Comparison of ENCODE assay signal across 9 cellular contexts in the genomic region with DNA sequence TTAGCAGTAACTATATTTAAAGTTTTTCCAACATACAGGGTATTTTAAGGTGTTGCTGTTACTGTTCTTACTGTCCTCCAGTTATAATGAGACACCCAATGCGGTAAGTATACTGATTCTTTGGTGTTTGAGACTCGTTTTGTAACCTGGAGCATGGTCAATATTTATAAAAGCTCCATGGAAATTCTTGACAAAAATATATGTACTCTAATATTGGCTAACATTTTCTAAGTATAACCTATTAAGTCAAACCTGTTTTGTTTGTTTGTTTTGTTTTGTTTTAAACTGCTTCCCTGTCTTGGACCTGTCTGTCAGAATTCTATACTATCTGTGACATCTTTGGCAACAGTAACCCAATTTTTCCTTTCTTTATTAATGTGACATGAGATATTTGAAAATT.
"Had no signal": no experiment of that assay in that cellular context is flagged by ENCODE, and none has a peak within 500 bp of the region (broad histone marks: within the 10 kb centered on the region; RNA-seq: fewer than 3 reads in every experiment).

No MANE protein-coding gene starts in this region.

- DNase-seq: GM23248, GOT3, H7, H9, HCEC 1CT, HFFc6 had no signal

- H3K4me3 ChIP-seq: GM23248, GM23338, HAP-1 had no signal

- ATAC-seq: GM23338, HCT116 had no signal

- H3K27ac ChIP-seq: GM23248 had no signal

- H3K27ac Mint-ChIP-seq: GM23338, H9, HFFc6 had no signal

- H3K4me3 Mint-ChIP-seq: GM23338, H9, HFFc6 had no signal

- H3K4me1 Mint-ChIP-seq: GM23338, H9 had no signal
